ENCODE assay signal across 13 cellular contexts in genomic region chrX:52511126-52511525, GRCh38. TPM values are rescaled to one million over a fixed set of nuclear protein-coding genes. Genes with fewer than 3 reads are reported as not detected.
"Had no signal": no experiment of that assay in that cellular context is flagged by ENCODE, and none has a peak within 500 bp of the region (broad histone marks: within the 10 kb centered on the region; RNA-seq: fewer than 3 reads in every experiment).

No MANE protein-coding gene starts in this region.

RNA-seq across cellular contexts. Expression of gene XAGE1B, which starts 5.7 kb away (rescaled TPM):
- total RNA-seq: stomach, subcutaneous adipose tissue, suprapubic skin, temporal lobe, thoracic aorta, thyroid gland, tibial nerve, transverse colon, ureter, urinary bladder, uterus, vagina had no signal
- polyA plus RNA-seq: stomach, urinary bladder had no signal

RNA-seq across cellular contexts. Expression of gene XAGE1A, which starts 15.5 kb away (rescaled TPM):
- total RNA-seq: stomach, subcutaneous adipose tissue, suprapubic skin, temporal lobe, thoracic aorta, thyroid gland, tibial nerve, transverse colon, ureter, urinary bladder, uterus, vagina had no signal
- polyA plus RNA-seq: stomach, thymus, urinary bladder had no signal
